Comparison of ENCODE assay signal across 8 cellular contexts in genomic region chr5:88141695-88141979, GRCh38.
DNase-seq lines count a peak whose midpoint lies in the region; ATAC-seq and TF ChIP-seq lines count a peak whose summit lies in the region.

No MANE protein-coding gene starts in this region.

- BruUV-seq in mammary epithelial cell (replicated peaks; lab: Mats Ljungman, UMichigan) = no TSS peak

- no peak for TF ChIP-seq CTCF in cardiac muscle cell (IDR thresholded peaks at IDR 0.05; ENCODE audit: low read depth, low read length)
- TF ChIP-seq CTCF in mammary epithelial cell (conservative IDR thresholded peaks at IDR 0.05 in 1 of 2, IDR thresholded peaks at IDR 0.05 in 1 of 2; ENCODE audit: extremely low read depth in 1 of 2, insufficient read depth in 1 of 2, low read depth in 1 of 2, low read length in 2 of 2) = no peak
- no peak for TF ChIP-seq CTCF in vagina (IDR thresholded peaks at IDR 0.05)
- TF ChIP-seq CTCF in GM13976 (IDR thresholded peaks at IDR 0.05; ENCODE audit: borderline replicate concordance, control extremely low read depth, extremely low read depth, insufficient read depth, missing control alignments) = no peak

- 0% methylated on average over 7 of the region's 7 CpGs for WGBS in mammary epithelial cell (ENCODE audit: low coverage, missing lambda C conversion rate)
- no CpG with 5 or more reads among the region's 7 CpGs for WGBS in mesodermal cell (ENCODE audit: insufficient coverage in 2 of 2), 2 experiments

- ATAC-seq in left ventricle myocardium superior = no peak

- H3K9me3 ChIP-seq in cardiac muscle cell (ENCODE audit: low read depth) = no peaks in the 10 kb centered on the region
- no peaks in the 10 kb centered on the region for H3K9me3 ChIP-seq in mammary epithelial cell (replicated peaks; ENCODE audit: insufficient read depth, low read length)
- no peaks in the 10 kb centered on the region for H3K9me3 ChIP-seq in mesodermal cell (ENCODE audit: control insufficient read depth, low read length)
- H3K9me3 ChIP-seq in vagina = no peaks in the 10 kb centered on the region

- intact Hi-C loops in left ventricle myocardium superior (cut with micrococcal nuclease) = no loop called here
- intact Hi-C loops in mammary epithelial cell (cut with micrococcal nuclease) = loop anchor here (1.0 to 5.0 kb wide), 6 partner anchors 127 to 719 kb away; partner anchors contain the start of gene TMEM161B
- intact Hi-C loops in vagina (cut with DNase I) = loop anchor here (10.0 kb wide), 1 partner anchor 533 kb away; no protein-coding TSS in a partner anchor

- TF ChIP-seq POLR2A in vagina (IDR thresholded peaks at IDR 0.05) = no peak

- H3K4me3 ChIP-seq in cardiac muscle cell = peak overlapping the region; percentile 11
- peak overlapping the region; percentile 46 to 47 (median 46) for H3K4me3 ChIP-seq in mammary epithelial cell (replicated peaks in 1 of 3; ENCODE audit: insufficient read depth in 1 of 3, low read depth in 2 of 3, low read length in 3 of 3)
- H3K4me3 ChIP-seq in mesodermal cell (ENCODE audit: extremely low read depth, insufficient read depth, low read length, poor library complexity, severe bottlenecking) = peak overlapping the region; percentile 20
- peak overlapping the region; percentile 49 to 53 for H3K4me3 ChIP-seq in vagina

- H3K36me3 ChIP-seq in cardiac muscle cell (no peaks in the 10 kb centered on the region), mammary epithelial cell (ENCODE audit: insufficient read depth, low read length) (no peaks in the 10 kb centered on the region), mesodermal cell (ENCODE audit: control insufficient read depth, insufficient read depth, low read length) (no peaks in the 10 kb centered on the region), vagina (no peaks in the 10 kb centered on the region)

- peaks cover 3% of the 10 kb centered on the region for H3K4me1 ChIP-seq in cardiac muscle cell (ENCODE audit: low read depth)
- H3K4me1 ChIP-seq in mammary epithelial cell (ENCODE audit: insufficient read depth, low read length) = peaks cover 21% of the 10 kb centered on the region
- peaks cover 8% of the 10 kb centered on the region for H3K4me1 ChIP-seq in mesodermal cell (ENCODE audit: control insufficient read depth, insufficient read depth, low read length, poor library complexity, severe bottlenecking)
- H3K4me1 ChIP-seq in vagina = peaks cover 26% of the 10 kb centered on the region

- H3K79me2 ChIP-seq in mammary epithelial cell (ENCODE audit: insufficient read depth, low read length) = no peaks in the 10 kb centered on the region

- no peak overlapping the region for H3K9ac ChIP-seq in mammary epithelial cell (ENCODE audit: insufficient read depth, low read length)

- H3K27me3 ChIP-seq in cardiac muscle cell = peaks cover 91% of the 10 kb centered on the region
- H3K27me3 ChIP-seq in mammary epithelial cell (ENCODE audit: insufficient read depth, low read length) = peaks cover 12% of the 10 kb centered on the region
- H3K27me3 ChIP-seq in vagina = no peaks in the 10 kb centered on the region

- peak overlapping the region; percentile 92 for H3K4me2 ChIP-seq in mammary epithelial cell (ENCODE audit: insufficient read depth, low read depth, low read length)

- dilution Hi-C loops in mammary epithelial cell (cut with HindIII; ENCODE audit: low sequenced_read_pairs) = no loop called here

- H2AFZ ChIP-seq in mammary epithelial cell (ENCODE audit: low read depth, low read length) = peak overlapping the region; percentile 89

- no peak for DNase-seq in cardiac muscle cell (ENCODE audit: low read depth in 1 of 2, low spot score in 1 of 2)
- DNase-seq in left ventricle myocardium superior = no peak
- DNase-seq in mammary epithelial cell = no peak
- no peak for DNase-seq in vagina (ENCODE audit: extremely low spot score in 2 of 2)
- no peak for DNase-seq in HT-29 (ENCODE audit: low spot score)
- DNase-seq in kidney tubule cell (ENCODE audit: low spot score) = no peak
- DNase-seq in GM13976 (ENCODE audit: low spot score) = no peak

- H4K20me1 ChIP-seq in mammary epithelial cell (ENCODE audit: insufficient read depth, low read length) = no peaks in the 10 kb centered on the region

- in situ Hi-C loops in mammary epithelial cell (cut with MboI; ENCODE audit: low sequenced_read_pairs in 2 of 2) = loop anchor here (10.0 to 25.0 kb wide), 2 partner anchors 546 to 717 kb away; no protein-coding TSS in a partner anchor
- in situ Hi-C loops in GM13976 (cut with MboI; ENCODE audit: low sequenced_read_pairs, unreplicated experiment) = loop anchor here (10.0 kb wide), 1 partner anchor 533 kb away; no protein-coding TSS in a partner anchor

- H3K27ac ChIP-seq in cardiac muscle cell (no peak overlapping the region), mammary epithelial cell (ENCODE audit: insufficient read depth, low read depth, low read length) (no peak overlapping the region), mesodermal cell (ENCODE audit: low read depth, low read length, severe bottlenecking) (no peak overlapping the region), vagina (no peak overlapping the region)

- CTCF ChIA-PET in mammary epithelial cell (lab: Charles Lee; ENCODE audit: low non-redundant PET) = interaction anchor here (0.5 to 0.9 kb wide), 2 partner anchors 360 to 583 kb away, joined by 6 to 8 read pairs; no protein-coding TSS in a partner anchor
